38 cellular contexts compared by ENCODE assay signal in genomic region chr4:98961770-98962169, GRCh38.
"Had no signal": no experiment of that assay in that cellular context is flagged by ENCODE, and none has a peak within 500 bp of the region (broad histone marks: within the 10 kb centered on the region; RNA-seq: fewer than 3 reads in every experiment).

No MANE protein-coding gene starts in this region.

- H3K9me3 ChIP-seq: adrenal gland, ascending aorta, body of pancreas, breast epithelium had no signal

- H3K36me3 Mint-ChIP-seq: activated naive CD4-positive, alpha-beta T cell treated with anti-CD3 and anti-CD28 coated beads, Interleukin-2, amount 10 ng/mL, durations not matched to agents 7 days and 5 days; activated naive CD8-positive, alpha-beta T cell; activated naive CD8-positive, alpha-beta T cell treated with anti-CD3 and anti-CD28 coated beads, Interleukin-2, amount 10 ng/mL, durations not matched to agents 7 days and 5 days; brain had no signal

- H3K4me3 ChIP-seq: adrenal gland, ascending aorta, body of pancreas, breast epithelium, cardiac muscle cell had no signal

- H3K27ac ChIP-seq: adrenal gland, ascending aorta, body of pancreas, brain microvascular endothelial cell, breast epithelium, cardiac muscle cell had no signal

- ATAC-seq: activated naive CD4-positive, alpha-beta T cell treated with anti-CD3 and anti-CD28 coated beads, Interleukin-2, amount 50 U/mL, for 72 hours; activated naive CD8-positive, alpha-beta T cell treated with anti-CD3 and anti-CD28 coated beads, Interleukin-2, amount 50 U/mL, for 24 hours; activated T-cell treated with anti-CD3 and anti-CD28 coated beads, Interleukin-2, amount 50 U/mL, for 4 hours; activated T-cell treated with anti-CD3 and anti-CD28 coated beads, Interleukin-2, amount 50 U/mL, for 72 hours; activated T-helper 17 cell treated with anti-CD3 and anti-CD28 coated beads, Interleukin-2, amount 50 U/mL, for 72 hours; body of pancreas had no signal

- H3K27me3 Mint-ChIP-seq: activated naive CD4-positive, alpha-beta T cell treated with anti-CD3 and anti-CD28 coated beads, Interleukin-2, amount 50 U/mL, for 24 hours; activated naive CD8-positive, alpha-beta T cell treated with anti-CD3 and anti-CD28 coated beads for 36 hours had no signal

- H3K27ac Mint-ChIP-seq: activated naive CD4-positive, alpha-beta T cell treated with anti-CD3 and anti-CD28 coated beads for 36 hours; activated naive CD4-positive, alpha-beta T cell treated with anti-CD3 and anti-CD28 coated beads, Interleukin-2, amount 10 ng/mL, durations not matched to agents 7 days and 5 days; activated naive CD4-positive, alpha-beta T cell treated with anti-CD3 and anti-CD28 coated beads, Interleukin-2, amount 50 U/mL, for 24 hours; activated naive CD4-positive, alpha-beta T cell treated with anti-CD3 and anti-CD28 coated beads, Interleukin-2, amount 50 U/mL, for 72 hours; activated naive CD8-positive, alpha-beta T cell; activated naive CD8-positive, alpha-beta T cell treated with anti-CD3 and anti-CD28 coated beads for 36 hours; activated naive CD8-positive, alpha-beta T cell treated with anti-CD3 and anti-CD28 coated beads, Interleukin-2, amount 10 ng/mL, durations not matched to agents 7 days and 5 days; activated naive CD8-positive, alpha-beta T cell treated with anti-CD3 and anti-CD28 coated beads, Interleukin-2, amount 50 U/mL, for 24 hours; activated T-cell treated with anti-CD3 and anti-CD28 coated beads, Interleukin-2, amount 50 U/mL, for 24 hours; activated T-cell treated with anti-CD3 and anti-CD28 coated beads, Interleukin-2, amount 50 U/mL, for 72 hours; activated T-helper 1 cell treated with anti-CD3 and anti-CD28 coated beads, Interleukin-12 subunit alpha, Interleukin-12 subunit beta, Interleukin-2, Interleukin-4 antibody, amounts not matched to agents 30 ng/mL and 10 ng/mL and 1 ng/mL, durations not matched to agents 14 hours and 24 hours and 36 hours; activated T-helper 17 cell treated with anti-CD3 and anti-CD28 coated beads, Interleukin-2, amount 50 U/mL, for 72 hours; brain had no signal

- H3K36me3 ChIP-seq: adrenal gland, ascending aorta, brain microvascular endothelial cell, breast epithelium, cardiac muscle cell had no signal

- H3K27me3 ChIP-seq: adrenal gland, ascending aorta, body of pancreas, brain microvascular endothelial cell, breast epithelium, cardiac muscle cell had no signal

- H3K4me1 Mint-ChIP-seq: activated T-helper 17 cell treated with anti-CD3 and anti-CD28 coated beads, Interleukin-2, amount 50 U/mL, for 72 hours; central memory CD8-positive, alpha-beta T cell had no signal

- H3K9me3 Mint-ChIP-seq: activated naive CD4-positive, alpha-beta T cell treated with anti-CD3 and anti-CD28 coated beads for 36 hours; activated naive CD4-positive, alpha-beta T cell treated with anti-CD3 and anti-CD28 coated beads, Interleukin-2, amount 10 ng/mL, durations not matched to agents 7 days and 5 days; activated naive CD4-positive, alpha-beta T cell treated with anti-CD3 and anti-CD28 coated beads, Interleukin-2, amount 50 U/mL, for 24 hours; activated naive CD4-positive, alpha-beta T cell treated with anti-CD3 and anti-CD28 coated beads, Interleukin-2, amount 50 U/mL, for 72 hours; activated naive CD8-positive, alpha-beta T cell treated with anti-CD3 and anti-CD28 coated beads for 36 hours; activated naive CD8-positive, alpha-beta T cell treated with anti-CD3 and anti-CD28 coated beads, Interleukin-2, amount 10 ng/mL, durations not matched to agents 7 days and 5 days; activated naive CD8-positive, alpha-beta T cell treated with anti-CD3 and anti-CD28 coated beads, Interleukin-2, amount 50 U/mL, for 24 hours; activated T-cell treated with anti-CD3 and anti-CD28 coated beads, Interleukin-2, amount 50 U/mL, for 24 hours; activated T-cell treated with anti-CD3 and anti-CD28 coated beads, Interleukin-2, amount 50 U/mL, for 4 hours; activated T-cell treated with anti-CD3 and anti-CD28 coated beads, Interleukin-2, amount 50 U/mL, for 72 hours; activated T-helper 1 cell treated with anti-CD3 and anti-CD28 coated beads, Interleukin-12 subunit alpha, Interleukin-12 subunit beta, Interleukin-2, Interleukin-4 antibody, amounts not matched to agents 30 ng/mL and 10 ng/mL and 1 ng/mL, durations not matched to agents 14 hours and 24 hours and 36 hours; activated T-helper 17 cell treated with anti-CD3 and anti-CD28 coated beads, Interleukin-2, amount 50 U/mL, for 72 hours; central memory CD8-positive, alpha-beta T cell had no signal

- FAIRE-seq: astrocyte had no signal

- DNase-seq: activated effector memory CD4-positive, alpha-beta T cell treated with anti-CD3 and anti-CD28 coated beads, Interleukin-2, amount 50 U/mL, for 16 hours; activated effector memory CD4-positive, alpha-beta T cell treated with Interleukin-2 at 50 U/mL for 16 hours; activated gamma-delta T cell; activated gamma-delta T cell treated with Interleukin-2 at 50 U/mL for 16 hours; activated naive CD4-positive, alpha-beta T cell; activated naive CD4-positive, alpha-beta T cell treated with anti-CD3 and anti-CD28 coated beads for 36 hours; activated naive CD4-positive, alpha-beta T cell treated with anti-CD3 and anti-CD28 coated beads, Interleukin-2, amount 10 ng/mL, durations not matched to agents 7 days and 5 days; activated naive CD4-positive, alpha-beta T cell treated with Interleukin-2 at 50 U/mL for 16 hours; activated naive CD8-positive, alpha-beta T cell treated with anti-CD3 and anti-CD28 coated beads for 36 hours; activated naive CD8-positive, alpha-beta T cell treated with anti-CD3 and anti-CD28 coated beads, Interleukin-2, amount 10 ng/mL, durations not matched to agents 7 days and 5 days; activated naive CD8-positive, alpha-beta T cell treated with anti-CD3 and anti-CD28 coated beads, Interleukin-2, amount 50 U/mL, for 24 hours; activated T-cell treated with anti-CD3 and anti-CD28 coated beads for 4 hours; activated T-cell treated with anti-CD3 and anti-CD28 coated beads, Interleukin-2, amount 50 U/mL, for 1 hour; activated T-cell treated with anti-CD3 and anti-CD28 coated beads, Interleukin-2, amount 50 U/mL, for 24 hours; activated T-cell treated with anti-CD3 and anti-CD28 coated beads, Interleukin-2, amount 50 U/mL, for 4 hours; activated T-cell treated with anti-CD3 and anti-CD28 coated beads, Interleukin-2, amount 50 U/mL, for 48 hours; activated T-cell treated with anti-CD3 and anti-CD28 coated beads, Interleukin-2, amount 50 U/mL, for 72 hours; adrenal gland; amniotic stem cell; amygdala; anterior cingulate cortex; aorta; body of pancreas; brain microvascular endothelial cell; caudate nucleus; central memory CD4-positive, alpha-beta T cell; cerebellar nuclear complex had no signal

- H3K4me3 Mint-ChIP-seq: activated naive CD4-positive, alpha-beta T cell treated with anti-CD3 and anti-CD28 coated beads for 36 hours; activated naive CD4-positive, alpha-beta T cell treated with anti-CD3 and anti-CD28 coated beads, Interleukin-2, amount 10 ng/mL, durations not matched to agents 7 days and 5 days; activated naive CD4-positive, alpha-beta T cell treated with anti-CD3 and anti-CD28 coated beads, Interleukin-2, amount 50 U/mL, for 24 hours; activated naive CD8-positive, alpha-beta T cell; activated naive CD8-positive, alpha-beta T cell treated with anti-CD3 and anti-CD28 coated beads for 36 hours; activated naive CD8-positive, alpha-beta T cell treated with anti-CD3 and anti-CD28 coated beads, Interleukin-2, amount 10 ng/mL, durations not matched to agents 7 days and 5 days; activated naive CD8-positive, alpha-beta T cell treated with anti-CD3 and anti-CD28 coated beads, Interleukin-2, amount 50 U/mL, for 24 hours; activated T-cell treated with anti-CD3 and anti-CD28 coated beads, Interleukin-2, amount 50 U/mL, for 24 hours; activated T-cell treated with anti-CD3 and anti-CD28 coated beads, Interleukin-2, amount 50 U/mL, for 4 hours; activated T-cell treated with anti-CD3 and anti-CD28 coated beads, Interleukin-2, amount 50 U/mL, for 72 hours; activated T-helper 1 cell treated with anti-CD3 and anti-CD28 coated beads, Interleukin-12 subunit alpha, Interleukin-12 subunit beta, Interleukin-2, Interleukin-4 antibody, amounts not matched to agents 30 ng/mL and 10 ng/mL and 1 ng/mL, durations not matched to agents 14 hours and 24 hours and 36 hours; activated T-helper 17 cell treated with anti-CD3 and anti-CD28 coated beads, Interleukin-2, amount 50 U/mL, for 72 hours; brain; central memory CD8-positive, alpha-beta T cell had no signal

- H3K4me1 ChIP-seq: adrenal gland, ascending aorta, body of pancreas, breast epithelium had no signal
